Comparison of ENCODE assay signal across 28 cellular contexts in genomic region chr13:84980571-84980970, GRCh38.
"Had no signal": no experiment of that assay in that cellular context is flagged by ENCODE, and none has a peak within 500 bp of the region (broad histone marks: within the 10 kb centered on the region; RNA-seq: fewer than 3 reads in every experiment).

No MANE protein-coding gene starts in this region.

- H3K36me3 ChIP-seq: left ventricle myocardium inferior, pancreas, prostate gland, stomach, thyroid gland, transverse colon, upper lobe of left lung, vagina had no signal

- H3K4me1 Mint-ChIP-seq: nephron, neural crest cell had no signal

- ATAC-seq: mucosa of descending colon; naive thymus-derived CD8-positive, alpha-beta T cell; pancreas; right cardiac atrium; sciatic nerve; stimulated activated naive CD8-positive, alpha-beta T cell treated with anti-CD3 and anti-CD28 coated beads, Interleukin-15, Interleukin-2, amounts not matched to agents 100 U/mL and 50 U/mL, for 24 hours had no signal

- H3K9me3 ChIP-seq: left ventricle myocardium inferior, mucosa of descending colon, pancreas, prostate gland, stomach, testis, thyroid gland, transverse colon, upper lobe of left lung, vagina had no signal

- H3K36me3 Mint-ChIP-seq: naive thymus-derived CD8-positive, alpha-beta T cell; stimulated activated naive B cell treated with anti-CD40 and anti-IgM and Interleukin-4, amounts not matched to agents 10 μg/mL and 1 μg/mL and 100 μg/mL, for 72 hours had no signal

- H3K9me3 Mint-ChIP-seq: nephron, neural crest cell had no signal

- H3K4me1 ChIP-seq: left ventricle myocardium inferior, pancreas, prostate gland, stomach, testis, thyroid gland, transverse colon, upper lobe of left lung, vagina had no signal

- H3K4me3 Mint-ChIP-seq: naive thymus-derived CD8-positive, alpha-beta T cell; nephron; neural crest cell; stimulated activated naive B cell treated with anti-CD40 and anti-IgM and Interleukin-4, amounts not matched to agents 10 μg/mL and 1 μg/mL and 100 μg/mL, for 72 hours had no signal

- DNase-seq: islet precursor cell; left ventricle myocardium inferior; midbrain; mucosa of descending colon; naive thymus-derived CD8-positive, alpha-beta T cell; nucleus accumbens; pancreas; posterior cingulate gyrus; retina; right cardiac atrium; stimulated activated CD4-positive, alpha-beta T cell treated with anti-CD3 and anti-CD28 coated beads, Interleukin-12 subunit alpha, Interleukin-12 subunit beta, amount 100 ng/mL, for 4 hours; stimulated activated CD4-positive, alpha-beta T cell treated with anti-CD3 and anti-CD28 coated beads, Interleukin-15, amount 100 ng/mL, for 24 hours; stimulated activated CD4-positive, alpha-beta T cell treated with anti-CD3 and anti-CD28 coated beads, Interleukin-2, amount 100 ng/mL, for 24 hours; stimulated activated CD4-positive, alpha-beta T cell treated with anti-CD3 and anti-CD28 coated beads, Interleukin-4, amount 100 ng/mL, for 1 hour; stimulated activated naive B cell treated with anti-CD40 and anti-IgM and Interleukin-4, amounts not matched to agents 10 μg/mL and 1 μg/mL and 100 μg/mL, for 72 hours; stimulated activated naive CD8-positive, alpha-beta T cell treated with anti-CD3 and anti-CD28 coated beads, Interleukin-15, Interleukin-2, amounts not matched to agents 100 U/mL and 50 U/mL, for 24 hours; stomach; testis; thyroid gland; transverse colon; upper lobe of left lung had no signal

- H3K27me3 Mint-ChIP-seq: naive thymus-derived CD8-positive, alpha-beta T cell; stimulated activated naive B cell treated with anti-CD40 and anti-IgM and Interleukin-4, amounts not matched to agents 10 μg/mL and 1 μg/mL and 100 μg/mL, for 72 hours had no signal

- H3K27me3 ChIP-seq: pancreas, stomach, testis, thyroid gland, transverse colon, upper lobe of left lung, vagina had no signal

- H3K27ac ChIP-seq: left ventricle myocardium inferior, pancreas, prostate gland, skin epidermis, stomach, testis, thyroid gland, transverse colon, upper lobe of left lung, vagina had no signal

- H3K4me3 ChIP-seq: left ventricle myocardium inferior, lung, mucosa of descending colon, pancreas, prostate gland, skin epidermis, stomach, testis, thyroid gland, transverse colon, upper lobe of left lung, vagina had no signal

- H3K27ac Mint-ChIP-seq: naive thymus-derived CD8-positive, alpha-beta T cell; nephron; stimulated activated naive B cell treated with anti-CD40 and anti-IgM and Interleukin-4, amounts not matched to agents 10 μg/mL and 1 μg/mL and 100 μg/mL, for 72 hours had no signal
